ENCODE assay signal across 26 cellular contexts in genomic region chr1:206776239-206776638, GRCh38. TPM values are rescaled to one million over a fixed set of nuclear protein-coding genes. Genes with fewer than 3 reads are reported as not detected.
DNase-seq lines count a peak whose midpoint lies in the region; ATAC-seq and TF ChIP-seq lines count a peak whose summit lies in the region.
"Had no signal": no experiment of that assay in that cellular context is flagged by ENCODE, and none has a peak within 500 bp of the region (broad histone marks: within the 10 kb centered on the region; RNA-seq: fewer than 3 reads in every experiment).

No MANE protein-coding gene starts in this region.

- CTCF ChIA-PET in PC-3 (lab: Charles Lee) (interaction anchor here (0.6 to 0.7 kb wide), 3 partner anchors 67 to 309 kb away, joined by 3 to 7 read pairs (median 6); no protein-coding TSS in a partner anchor), Calu3 (lab: Charles Lee) (interaction anchor here (0.7 kb wide), 1 partner anchor 1088 kb away, joined by 3 read pairs; no protein-coding TSS in a partner anchor)

- DNase-seq in SIG-M5 treated with dmso at 0.1 percent for 504 hours (lab: John Stamatoyannopoulos, UW; ENCODE audit: unreplicated experiment), result peak; percentile 70
- no peak for DNase-seq in SIG-M5 (lab: John Stamatoyannopoulos, UW)
- DNase-seq in PC-3, result peak; percentile 55
- peak; percentile 21 for DNase-seq in fibroblast of pulmonary artery (ENCODE audit: low read depth)
- no peak for DNase-seq in Calu3
- no peak for DNase-seq in GM20000 (ENCODE audit: low spot score)
- no peak for DNase-seq in caudate nucleus (lab: John Stamatoyannopoulos, UW)
- no peak for DNase-seq in NCI-H446 (lab: John Stamatoyannopoulos, UW)
- DNase-seq: activated CD4-positive, alpha-beta T cell treated with anti-CD3 and anti-CD28 coated beads, Interleukin-2, amount 10 ng/mL, durations not matched to agents 24 days and 14 days; activated effector memory CD4-positive, alpha-beta T cell treated with anti-CD3 and anti-CD28 coated beads, Interleukin-2, amount 50 U/mL, for 16 hours; activated T-cell treated with anti-CD3 and anti-CD28 coated beads, Interleukin-2, amount 50 U/mL, for 1 hour; CD8-positive, alpha-beta T cell; mucosa of descending colon; NCI-H1092 treated with DMSO at 0.1 percent for 48 hours; NCI-H187 treated with DMSO at 0.1 percent for 48 hours; NCI-H524 treated with DMSO at 0.1 percent for 48 hours; stimulated activated naive CD8-positive, alpha-beta T cell treated with anti-CD3 and anti-CD28 coated beads, Interleukin-15, Interleukin-2, amounts not matched to agents 100 U/mL and 50 U/mL, for 24 hours; testis had no signal

- TF ChIP-seq CTCF in PC-3 (conservative IDR thresholded peaks at IDR 0.05; ENCODE audit: low read depth, low read length) (no peak), fibroblast of pulmonary artery (IDR thresholded peaks at IDR 0.05; ENCODE audit: low read length, missing control alignments) (no peak), Calu3 (IDR thresholded peaks at IDR 0.05; ENCODE audit: unreplicated experiment) (no peak), GM20000 (IDR thresholded peaks at IDR 0.05; ENCODE audit: extremely low read depth, missing control alignments) (no peak)

- H2AFZ ChIP-seq in PC-3 (ENCODE audit: low read length), result no peak overlapping the region

- H3K27ac Mint-ChIP-seq in Calu3 (ENCODE audit: unreplicated experiment), result no peak overlapping the region
- H3K27ac Mint-ChIP-seq: activated CD4-positive, alpha-beta T cell treated with anti-CD3 and anti-CD28 coated beads, Interleukin-2, amount 10 ng/mL, durations not matched to agents 24 days and 14 days; CD8-positive, alpha-beta T cell; natural killer cell treated with Interleukin-12 subunit alpha and Interleukin-12 subunit beta and Interleukin-15 and Interleukin-18, amount 100 ng/mL, for 72 hours had no signal

- H3K79me2 ChIP-seq in PC-3 (ENCODE audit: low read length), result no peaks in the 10 kb centered on the region

- H3K36me3 Mint-ChIP-seq in Calu3 (ENCODE audit: insufficient read depth, unreplicated experiment), result no peaks in the 10 kb centered on the region
- H3K36me3 Mint-ChIP-seq: CD8-positive, alpha-beta T cell; natural killer cell treated with Interleukin-12 subunit alpha and Interleukin-12 subunit beta and Interleukin-15 and Interleukin-18, amount 100 ng/mL, for 72 hours had no signal

- no peaks in the 10 kb centered on the region for H3F3A ChIP-seq in PC-3 (ENCODE audit: low read length, unreplicated experiment)

- peaks cover 45% of the 10 kb centered on the region for H3K27me3 Mint-ChIP-seq in Calu3 (ENCODE audit: unreplicated experiment)

- intact Hi-C loops in PC-3 (cut with micrococcal nuclease) (no loop called here), Calu3 (cut with micrococcal nuclease; ENCODE audit: unreplicated experiment) (no loop called here)

- H3K4me3 Mint-ChIP-seq in Calu3 (ENCODE audit: low read depth, unreplicated experiment), result no peak overlapping the region
- H3K4me3 Mint-ChIP-seq: activated CD4-positive, alpha-beta T cell treated with anti-CD3 and anti-CD28 coated beads, Interleukin-2, amount 10 ng/mL, durations not matched to agents 24 days and 14 days; CD8-positive, alpha-beta T cell; natural killer cell treated with Interleukin-12 subunit alpha and Interleukin-12 subunit beta and Interleukin-15 and Interleukin-18, amount 100 ng/mL, for 72 hours had no signal

- H3K9me3 ChIP-seq in PC-3 (ENCODE audit: low read length), result no peaks in the 10 kb centered on the region
- H3K9me3 ChIP-seq: mucosa of descending colon, testis, vagina had no signal

- no peaks in the 10 kb centered on the region for H3K4me1 Mint-ChIP-seq in Calu3 (ENCODE audit: low read depth, unreplicated experiment)

- H3K4me3 ChIP-seq in PC-3 (ENCODE audit: low read length) (no peak overlapping the region), fibroblast of pulmonary artery (replicated peaks; ENCODE audit: low read depth, low read length) (no peak overlapping the region)
- H3K4me3 ChIP-seq: lung, mucosa of descending colon, skin epidermis, testis, vagina had no signal

- ATAC-seq in PC-3, result no peak; the same call in 1 of the 2 replicates
- ATAC-seq: CD8-positive, alpha-beta T cell; mucosa of descending colon; natural killer cell treated with Interleukin-12 subunit alpha and Interleukin-12 subunit beta and Interleukin-15 and Interleukin-18, amount 100 ng/mL, for 72 hours; stimulated activated naive CD8-positive, alpha-beta T cell treated with anti-CD3 and anti-CD28 coated beads, Interleukin-15, Interleukin-2, amounts not matched to agents 100 U/mL and 50 U/mL, for 24 hours had no signal

- no peak overlapping the region for H3K4me2 ChIP-seq in PC-3 (ENCODE audit: low read length)

- H3K9me2 ChIP-seq in PC-3 (replicated peaks; ENCODE audit: low read length), result no peaks in the 10 kb centered on the region

- BruUV-seq in PC-3 (replicated peaks; lab: Mats Ljungman, UMichigan) (no TSS peak), Calu3 (replicated peaks; lab: Mats Ljungman, UMichigan) (no TSS peak)

- H3K27ac ChIP-seq in PC-3 (ENCODE audit: low read length) (no peak overlapping the region), caudate nucleus (ENCODE audit: low read depth, low read length) (no peak overlapping the region)
- H3K27ac ChIP-seq: skin epidermis, testis, vagina had no signal

- no peaks in the 10 kb centered on the region for H4K20me1 ChIP-seq in PC-3 (ENCODE audit: low read length)

- peaks cover 47% of the 10 kb centered on the region for H3K27me3 ChIP-seq in PC-3 (ENCODE audit: low read length)
- H3K27me3 ChIP-seq: testis, vagina had no signal

- no peaks in the 10 kb centered on the region for H3K9me3 Mint-ChIP-seq in Calu3 (ENCODE audit: low read depth, unreplicated experiment)
- H3K9me3 Mint-ChIP-seq: activated CD4-positive, alpha-beta T cell treated with anti-CD3 and anti-CD28 coated beads, Interleukin-2, amount 10 ng/mL, durations not matched to agents 24 days and 14 days; CD8-positive, alpha-beta T cell; natural killer cell treated with Interleukin-12 subunit alpha and Interleukin-12 subunit beta and Interleukin-15 and Interleukin-18, amount 100 ng/mL, for 72 hours had no signal

- no peaks in the 10 kb centered on the region for H3K36me3 ChIP-seq in PC-3 (ENCODE audit: low read depth, low read length)
- H3K36me3 ChIP-seq: vagina had no signal

- no peak overlapping the region for H3K9ac ChIP-seq in PC-3 (ENCODE audit: low read length)

- H3K4me1 ChIP-seq in PC-3 (ENCODE audit: insufficient read depth, low read length), result 0 out of 2 replicates have a peak, but pooled peaks cover 4% of the 10 kb centered on the region
- H3K4me1 ChIP-seq: testis had no signal

- POLR2A ChIA-PET in PC-3 (lab: Charles Lee; ENCODE audit: unreplicated experiment), result no interaction called here

RNA-seq across cellular contexts. Expression of gene IL10, which starts 3.9 kb away (rescaled TPM):
- total RNA-seq in PC-3 (2014; rRNA removed) (not detected in 2 replicates), Calu3 (2022) (not detected in 2 replicates)
- total RNA-seq: A172, dermis microvascular lymphatic vessel endothelial cell, endothelial cell of umbilical vein had no signal

RNA-seq across cellular contexts. Expression of gene IL19, which starts 5.7 kb away (rescaled TPM):
- not detected in 2 replicates for total RNA-seq in PC-3 (2014; rRNA removed)
- total RNA-seq in Calu3 (2022), result not detected in 2 replicates
- total RNA-seq: A172; activated CD4-positive, alpha-beta T cell treated with anti-CD3 and anti-CD28 coated beads, Interleukin-2, amount 10 ng/mL, durations not matched to agents 24 days and 14 days; activated CD8-positive, alpha-beta memory T cell treated with anti-CD3 and anti-CD28 coated beads for 36 hours; CD8-positive, alpha-beta T cell; dermis microvascular lymphatic vessel endothelial cell; endothelial cell of umbilical vein; mucosa of descending colon; natural killer cell treated with Interleukin-12 subunit alpha and Interleukin-12 subunit beta and Interleukin-15 and Interleukin-18, amount 100 ng/mL, for 72 hours; testis; vagina had no signal

Comparison
In these comparisons a context has a peak if more than half of its experiments do, and no peak if none do; other contexts are left out.
1. DNase-seq: peak in SIG-M5 treated with dmso at 0.1 percent for 504 hours (single experiment), PC-3 (single experiment) and fibroblast of pulmonary artery (single experiment); none in SIG-M5 (single experiment), Calu3 (single experiment), GM20000 (single experiment), caudate nucleus (0 of 61) and NCI-H446 (0 of 2).